In genomic region chrY:8033200-8033599, GRCh38 we compare ENCODE assay signal across 25 cellular contexts.
"Had no signal": no experiment of that assay in that cellular context is flagged by ENCODE, and none has a peak within 500 bp of the region (broad histone marks: within the 10 kb centered on the region; RNA-seq: fewer than 3 reads in every experiment).

No MANE protein-coding gene starts in this region.

- H3K79me2 ChIP-seq: hepatocyte had no signal

- H3K36me3 Mint-ChIP-seq: activated naive CD8-positive, alpha-beta T cell treated with anti-CD3 and anti-CD28 coated beads, Interleukin-2, amount 10 ng/mL, durations not matched to agents 7 days and 5 days had no signal

- H3K36me3 ChIP-seq: brain microvascular endothelial cell, esophagus squamous epithelium, gastrocnemius medialis, left ventricle myocardium inferior, right lobe of liver, transverse colon had no signal

- H3K27me3 ChIP-seq: brain microvascular endothelial cell, esophagus squamous epithelium, gastrocnemius medialis, hepatocyte, right lobe of liver, testis, transverse colon had no signal

- H3K4me1 Mint-ChIP-seq: activated naive CD8-positive, alpha-beta T cell treated with anti-CD3 and anti-CD28 coated beads, Interleukin-2, amount 10 ng/mL, durations not matched to agents 7 days and 5 days; endodermal cell; nephron had no signal

- H3K27ac ChIP-seq: brain microvascular endothelial cell, esophagus squamous epithelium, hepatocyte, left ventricle myocardium inferior, right lobe of liver, skin epidermis, testis, transverse colon had no signal

- H3K4me3 Mint-ChIP-seq: activated CD4-positive, alpha-beta T cell treated with anti-CD3 and anti-CD28 coated beads for 36 hours; activated naive CD8-positive, alpha-beta T cell treated with anti-CD3 and anti-CD28 coated beads, Interleukin-2, amount 10 ng/mL, durations not matched to agents 7 days and 5 days; activated T-cell treated with anti-CD3 and anti-CD28 coated beads, Interleukin-2, amount 50 U/mL, for 72 hours; endodermal cell; nephron had no signal

- DNase-seq: activated CD4-positive, alpha-beta T cell treated with anti-CD3 and anti-CD28 coated beads for 36 hours; activated CD4-positive, CD25-positive, alpha-beta regulatory T cell; activated effector memory CD4-positive, alpha-beta T cell treated with Interleukin-2 at 50 U/mL for 16 hours; activated naive CD4-positive, alpha-beta T cell treated with Interleukin-2 at 50 U/mL for 16 hours; activated naive CD8-positive, alpha-beta T cell treated with anti-CD3 and anti-CD28 coated beads, Interleukin-2, amount 10 ng/mL, durations not matched to agents 7 days and 5 days; activated T-cell treated with anti-CD3 and anti-CD28 coated beads for 4 hours; activated T-cell treated with anti-CD3 and anti-CD28 coated beads, Interleukin-2, amount 50 U/mL, for 72 hours; brain microvascular endothelial cell; central memory CD4-positive, alpha-beta T cell; endodermal cell; esophagus squamous epithelium; gastrocnemius medialis; islet precursor cell; left ventricle myocardium inferior; mucosa of descending colon; right lobe of liver; stimulated activated CD4-positive, alpha-beta T cell treated with anti-CD3 and anti-CD28 coated beads, Interleukin-12 subunit alpha, Interleukin-12 subunit beta, amount 100 ng/mL, for 4 hours; stimulated activated CD4-positive, alpha-beta T cell treated with anti-CD3 and anti-CD28 coated beads, Interleukin-4, amount 100 ng/mL, for 1 hour; stimulated activated naive CD8-positive, alpha-beta T cell treated with anti-CD3 and anti-CD28 coated beads, Interleukin-15, Interleukin-2, amounts not matched to agents 100 U/mL and 50 U/mL, for 24 hours; testis; transverse colon had no signal

- ATAC-seq: activated CD4-positive, alpha-beta T cell treated with anti-CD3 and anti-CD28 coated beads for 36 hours; gastrocnemius medialis; mucosa of descending colon; right lobe of liver; stimulated activated naive CD8-positive, alpha-beta T cell treated with anti-CD3 and anti-CD28 coated beads, Interleukin-15, Interleukin-2, amounts not matched to agents 100 U/mL and 50 U/mL, for 24 hours had no signal

- H3K4me1 ChIP-seq: esophagus squamous epithelium, left ventricle myocardium inferior, right lobe of liver, testis, transverse colon had no signal

- H3K27me3 Mint-ChIP-seq: activated naive CD8-positive, alpha-beta T cell treated with anti-CD3 and anti-CD28 coated beads, Interleukin-2, amount 10 ng/mL, durations not matched to agents 7 days and 5 days had no signal

- H2AFZ ChIP-seq: hepatocyte had no signal

- H3K4me3 ChIP-seq: esophagus squamous epithelium, gastrocnemius medialis, hepatocyte, left ventricle myocardium inferior, mucosa of descending colon, right lobe of liver, skin epidermis, testis, transverse colon had no signal

- H3K27ac Mint-ChIP-seq: activated CD4-positive, alpha-beta T cell treated with anti-CD3 and anti-CD28 coated beads for 36 hours; activated naive CD8-positive, alpha-beta T cell treated with anti-CD3 and anti-CD28 coated beads, Interleukin-2, amount 10 ng/mL, durations not matched to agents 7 days and 5 days; activated T-cell treated with anti-CD3 and anti-CD28 coated beads, Interleukin-2, amount 50 U/mL, for 72 hours; endodermal cell; nephron had no signal

- H3K4me2 ChIP-seq: hepatocyte had no signal

- H3K9me3 Mint-ChIP-seq: activated naive CD8-positive, alpha-beta T cell treated with anti-CD3 and anti-CD28 coated beads, Interleukin-2, amount 10 ng/mL, durations not matched to agents 7 days and 5 days; activated T-cell treated with anti-CD3 and anti-CD28 coated beads, Interleukin-2, amount 50 U/mL, for 72 hours; endodermal cell; nephron had no signal

- H3K9me3 ChIP-seq: esophagus squamous epithelium, gastrocnemius medialis, left ventricle myocardium inferior, mucosa of descending colon, right lobe of liver, testis, transverse colon had no signal

- FAIRE-seq: astrocyte had no signal
